1 cellular context compared by ENCODE assay signal in the genomic region with DNA sequence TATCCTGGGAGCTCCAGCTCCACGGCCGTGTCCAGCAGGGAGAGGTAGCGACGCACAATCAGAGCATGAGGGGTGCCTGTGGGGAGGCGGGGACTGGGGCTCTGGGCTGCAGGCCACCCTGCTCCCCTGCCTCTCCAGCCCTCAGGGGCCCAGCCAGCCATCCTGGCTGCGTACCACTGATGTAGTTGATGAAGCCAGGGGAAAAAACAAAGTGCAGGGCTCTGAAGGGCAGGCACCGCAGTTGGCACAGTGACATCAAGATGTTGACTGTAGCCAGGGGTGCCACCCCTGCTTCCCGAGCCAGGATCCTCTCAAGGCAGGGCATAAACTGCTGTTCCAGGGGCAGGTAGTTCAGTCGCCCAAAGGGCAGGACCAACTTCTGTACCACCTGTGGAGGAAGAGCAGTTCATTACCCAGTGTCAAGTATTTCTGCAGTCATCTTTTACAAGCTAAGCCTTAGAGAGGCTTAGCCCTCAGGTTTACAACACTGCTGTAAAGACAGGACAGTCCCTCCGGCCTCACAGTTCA.
TF ChIP-seq lines count a peak whose summit lies in the region.

No MANE protein-coding gene starts in this region.

TF ChIP-seq in SK-N-SH treated with all-trans-retinoic acid at 6 μM for 48 hours, 23 proteins besides CTCF, POLR2A, EP300 and RAD21 (continued from another document):
- TF ChIP-seq, protein P1, sequence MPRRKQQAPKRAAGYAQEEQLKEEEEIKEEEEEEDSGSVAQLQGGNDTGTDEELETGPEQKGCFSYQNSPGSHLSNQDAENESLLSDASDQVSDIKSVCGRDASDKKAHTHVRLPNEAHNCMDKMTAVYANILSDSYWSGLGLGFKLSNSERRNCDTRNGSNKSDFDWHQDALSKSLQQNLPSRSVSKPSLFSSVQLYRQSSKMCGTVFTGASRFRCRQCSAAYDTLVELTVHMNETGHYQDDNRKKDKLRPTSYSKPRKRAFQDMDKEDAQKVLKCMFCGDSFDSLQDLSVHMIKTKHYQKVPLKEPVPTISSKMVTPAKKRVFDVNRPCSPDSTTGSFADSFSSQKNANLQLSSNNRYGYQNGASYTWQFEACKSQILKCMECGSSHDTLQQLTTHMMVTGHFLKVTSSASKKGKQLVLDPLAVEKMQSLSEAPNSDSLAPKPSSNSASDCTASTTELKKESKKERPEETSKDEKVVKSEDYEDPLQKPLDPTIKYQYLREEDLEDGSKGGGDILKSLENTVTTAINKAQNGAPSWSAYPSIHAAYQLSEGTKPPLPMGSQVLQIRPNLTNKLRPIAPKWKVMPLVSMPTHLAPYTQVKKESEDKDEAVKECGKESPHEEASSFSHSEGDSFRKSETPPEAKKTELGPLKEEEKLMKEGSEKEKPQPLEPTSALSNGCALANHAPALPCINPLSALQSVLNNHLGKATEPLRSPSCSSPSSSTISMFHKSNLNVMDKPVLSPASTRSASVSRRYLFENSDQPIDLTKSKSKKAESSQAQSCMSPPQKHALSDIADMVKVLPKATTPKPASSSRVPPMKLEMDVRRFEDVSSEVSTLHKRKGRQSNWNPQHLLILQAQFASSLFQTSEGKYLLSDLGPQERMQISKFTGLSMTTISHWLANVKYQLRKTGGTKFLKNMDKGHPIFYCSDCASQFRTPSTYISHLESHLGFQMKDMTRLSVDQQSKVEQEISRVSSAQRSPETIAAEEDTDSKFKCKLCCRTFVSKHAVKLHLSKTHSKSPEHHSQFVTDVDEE (CRISPR knock-in tag; IDR thresholded peaks at IDR 0.05) = no peak
